9 cellular contexts compared by ENCODE assay signal in the genomic region with DNA sequence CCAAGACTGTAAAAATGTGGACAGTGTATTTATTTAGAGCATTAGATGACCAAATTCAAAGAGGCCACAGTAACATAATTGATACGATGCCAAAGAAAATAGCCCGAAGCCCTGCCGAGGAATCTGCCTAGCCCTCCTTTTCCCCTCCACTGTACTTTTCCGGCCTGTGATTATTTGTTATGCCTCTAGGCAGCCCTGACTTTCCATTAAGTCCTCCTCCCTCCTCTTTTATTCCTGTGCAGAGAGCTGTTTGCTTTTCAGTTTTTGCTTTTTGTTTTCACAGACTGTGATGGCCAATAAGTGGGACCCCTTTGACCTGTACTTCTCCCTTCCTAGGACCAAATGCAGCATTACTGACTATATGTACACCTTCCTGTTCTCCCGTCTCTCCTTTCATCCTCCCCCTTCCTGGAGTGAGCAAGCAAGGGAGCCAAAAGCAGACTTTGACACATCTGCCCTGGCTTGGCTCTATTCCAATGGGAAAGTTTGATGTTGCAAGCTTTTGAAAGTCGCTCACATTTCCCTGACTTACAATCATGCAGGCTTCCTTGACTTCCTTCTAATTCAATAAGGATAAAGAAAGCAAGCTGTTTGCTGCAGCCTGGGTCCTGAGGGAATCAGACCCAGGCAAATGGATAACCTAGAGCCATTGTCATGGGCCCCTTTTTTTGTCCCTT.
DNase-seq lines count a peak whose midpoint lies in the region; ATAC-seq and TF ChIP-seq lines count a peak whose summit lies in the region.
"Had no signal": no experiment of that assay in that cellular context is flagged by ENCODE, and none has a peak within 500 bp of the region (broad histone marks: within the 10 kb centered on the region; RNA-seq: fewer than 3 reads in every experiment).

No MANE protein-coding gene starts in this region.

- DNase-seq in Kasumi-1 (lab: John Stamatoyannopoulos, UW) = peak; percentile 8 to 11
- DNase-seq in kidney epithelial cell (ENCODE audit: low read depth) = peak; percentile 93
- peak; percentile 66 for DNase-seq in transverse colon
- no peak for DNase-seq in head of caudate nucleus
- no peak for DNase-seq in NCI-H1436 (lab: John Stamatoyannopoulos, UW)
- DNase-seq in SKM-1 treated with dmso at 0.1 percent for 144 hours (lab: John Stamatoyannopoulos, UW; ENCODE audit: unreplicated experiment) = no peak
- DNase-seq: KBM-7 had no signal

- WGBS in transverse colon (ENCODE audit: low coverage in 1 of 2), 2 donors = 26 to 40% methylated on average over 5 to 6 of the region's 6 CpGs

- H3K9me3 ChIP-seq in transverse colon = no peaks in the 10 kb centered on the region

- intact Hi-C loops in transverse colon (cut with DNase I; ENCODE audit: low total_unique reads) = no loop called here
- intact Hi-C loops in head of caudate nucleus (cut with DNase I) = no loop called here

- H3K4me3 ChIP-seq in kidney epithelial cell (ENCODE audit: low read depth, low read length) (no peak overlapping the region), transverse colon (no peak overlapping the region)

- no peak for TF ChIP-seq POLR2A in transverse colon (IDR thresholded peaks at IDR 0.05)

- peaks cover 3 to 16% (median 9%) of the 10 kb centered on the region in 4 donors for H3K4me1 ChIP-seq in transverse colon

- H3K36me3 ChIP-seq in kidney epithelial cell (ENCODE audit: control insufficient read depth, insufficient read depth, low read length) (no peaks in the 10 kb centered on the region), transverse colon (no peaks in the 10 kb centered on the region)

- ATAC-seq in GM18870 (IDR thresholded peaks at IDR 0.05; ENCODE audit: unreplicated experiment) = no peak

- in situ Hi-C loops in transverse colon (cut with MboI; ENCODE audit: low pct_ligation_motif_present in 1 of 4, low pct_unique_long_range_greater_than_20kb in 1 of 4, low sequenced_read_pairs in 3 of 4) = no loop called here

- peak overlapping the region; percentile 51 for H3K27ac ChIP-seq in VCaP
- peak overlapping the region; percentile 48 to 69 (median 52) for H3K27ac ChIP-seq in transverse colon

- TF ChIP-seq EP300 in transverse colon (IDR thresholded peaks at IDR 0.05; ENCODE audit: low read depth) = no peak

- TF ChIP-seq CTCF in VCaP (conservative IDR thresholded peaks at IDR 0.05) (no peak), kidney epithelial cell (IDR thresholded peaks at IDR 0.05; ENCODE audit: insufficient read depth, low read length, poor library complexity, severe bottlenecking) (no peak), transverse colon (IDR thresholded peaks at IDR 0.05) (no peak)

- H3K27me3 ChIP-seq in kidney epithelial cell (ENCODE audit: control insufficient read depth, insufficient read depth, low read length) (no peaks in the 10 kb centered on the region), transverse colon (no peaks in the 10 kb centered on the region)

Comparison
In these comparisons a context has a peak if more than half of its experiments do, and no peak if none do; other contexts are left out.
1. DNase-seq: peak in Kasumi-1 (2 of 2), kidney epithelial cell (single experiment) and transverse colon (single experiment); none in head of caudate nucleus (0 of 42), NCI-H1436 (single experiment) and SKM-1 treated with dmso at 0.1 percent for 144 hours (single experiment).